ENCODE assay signal across 9 cellular contexts in the genomic region with DNA sequence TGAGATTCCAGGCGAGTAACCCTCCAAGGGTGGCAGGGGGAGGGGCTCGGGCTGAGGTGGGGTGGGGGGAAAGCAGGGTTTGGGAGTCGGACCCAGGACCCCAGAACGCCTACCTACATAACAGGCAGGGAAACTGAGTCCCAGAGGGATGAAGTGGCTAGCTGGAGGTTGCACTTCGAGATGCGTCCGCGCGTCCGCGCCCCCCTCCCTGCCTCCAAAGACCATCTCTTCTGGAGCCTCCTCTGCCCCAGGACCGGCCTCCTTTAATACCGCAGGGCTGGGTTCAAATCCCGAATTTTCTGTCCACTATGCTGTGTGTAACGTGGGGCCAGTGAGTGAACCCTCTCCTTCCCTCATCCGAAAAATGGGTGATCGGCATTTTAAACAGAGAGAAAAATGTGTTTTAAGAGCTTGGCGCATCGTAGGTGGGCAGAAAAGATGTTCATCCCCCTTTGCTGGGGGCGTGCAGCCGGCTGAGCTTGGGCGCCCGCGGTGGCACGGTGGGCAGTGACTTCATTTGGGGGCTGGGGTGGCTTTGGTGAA. TPM values are rescaled to one million over a fixed set of nuclear protein-coding genes. Genes with fewer than 3 reads are reported as not detected.
DNase-seq lines count a peak whose midpoint lies in the region; ATAC-seq and TF ChIP-seq lines count a peak whose summit lies in the region.
"Had no signal": no experiment of that assay in that cellular context is flagged by ENCODE, and none has a peak within 500 bp of the region (broad histone marks: within the 10 kb centered on the region; RNA-seq: fewer than 3 reads in every experiment).

No MANE protein-coding gene starts in this region.

- H3K36me3 ChIP-seq in Peyer's patch (no peaks in the 10 kb centered on the region), iPS-15b (ENCODE audit: control insufficient read depth, insufficient read depth, low read length) (no peaks in the 10 kb centered on the region), smooth muscle cell (ENCODE audit: low read depth) (no peaks in the 10 kb centered on the region)

- H2AFZ ChIP-seq in smooth muscle cell (ENCODE audit: low read depth), result no peak overlapping the region

- TF ChIP-seq CTCF in Peyer's patch (IDR thresholded peaks at IDR 0.05) (no peak), smooth muscle cell (IDR thresholded peaks at IDR 0.05; ENCODE audit: borderline replicate concordance, insufficient read depth, poor library complexity, severe bottlenecking) (no peak)

- H3K4me1 ChIP-seq in Peyer's patch (peaks cover 0 to 45% (median 9%) of the 10 kb centered on the region in 4 donors), iPS-15b (ENCODE audit: control insufficient read depth, insufficient read depth, low read length) (peaks cover 7% of the 10 kb centered on the region), smooth muscle cell (ENCODE audit: low read depth) (peaks cover 7% of the 10 kb centered on the region)

- DNase-seq in DMS53 (lab: John Stamatoyannopoulos, UW) (peak; percentile 36), DMS53 treated with DMSO at 0.1 percent for 48 hours (lab: John Stamatoyannopoulos, UW; ENCODE audit: unreplicated experiment) (no peak), Peyer's patch (no peak), smooth muscle cell (lab: John Stamatoyannopoulos, UW; ENCODE audit: unreplicated experiment) (no peak), middle frontal gyrus (ENCODE audit: extremely low spot score, low spot score) (no peak), H4 (ENCODE audit: low spot score) (no peak)

- H3K27me3 ChIP-seq in Peyer's patch (peaks cover 0 to 8% of the 10 kb centered on the region in 2 donors), iPS-15b (ENCODE audit: control insufficient read depth, insufficient read depth, low read length) (no peaks in the 10 kb centered on the region), smooth muscle cell (ENCODE audit: low read depth) (peaks cover 41% of the 10 kb centered on the region)

- peak overlapping the region; percentile 25 to 93 (median 86) for H3K27ac ChIP-seq in Peyer's patch
- H3K27ac ChIP-seq in smooth muscle cell (ENCODE audit: low read depth), result no peak overlapping the region

- H3K9me3 ChIP-seq in Peyer's patch (no peaks in the 10 kb centered on the region), iPS-15b (ENCODE audit: control insufficient read depth, insufficient read depth, low read length) (no peaks in the 10 kb centered on the region), smooth muscle cell (replicated peaks; ENCODE audit: low read depth) (no peaks in the 10 kb centered on the region)

- ATAC-seq in HG02973 (IDR thresholded peaks at IDR 0.05; ENCODE audit: unreplicated experiment), result no peak

- H4K20me1 ChIP-seq in smooth muscle cell (ENCODE audit: low read depth), result no peaks in the 10 kb centered on the region

- no peaks in the 10 kb centered on the region for H3F3A ChIP-seq in smooth muscle cell (ENCODE audit: low read depth)

- 6% methylated on average over 22 of the region's 25 CpGs for WGBS in smooth muscle cell (ENCODE audit: low lambda C conversion rate)

- H3K4me2 ChIP-seq in smooth muscle cell, result peak overlapping the region; percentile 75

- peak overlapping the region; percentile 12 for H3K9ac ChIP-seq in iPS-15b (ENCODE audit: low read depth, low read length)
- H3K9ac ChIP-seq in smooth muscle cell (ENCODE audit: low read depth), result no peak overlapping the region

- no peak for TF ChIP-seq POLR2A in Peyer's patch (IDR thresholded peaks at IDR 0.05)

- H3K4me3 ChIP-seq in Peyer's patch, result peak overlapping the region; percentile 42 to 75 (median 60)
- H3K4me3 ChIP-seq in iPS-15b (ENCODE audit: low read depth, low read length), result peak overlapping the region; percentile 85
- H3K4me3 ChIP-seq in smooth muscle cell, result peak overlapping the region; percentile 48

- no peaks in the 10 kb centered on the region for H3K79me2 ChIP-seq in smooth muscle cell (ENCODE audit: low read depth)

RNA-seq across cellular contexts. Expression of a gene that starts 13.8 kb away (rescaled TPM):
- total RNA-seq in Peyer's patch (100 to 1,000 TPM in 3 of 4 donors, 10 to 100 TPM in 1; 93.3 to 364 (median 286) TPM), smooth muscle cell (1.7 and 6.2 TPM in 2 replicates)
- 1.2 and 9.0 TPM in 2 replicates for polyA plus RNA-seq in smooth muscle cell
- 1.5 TPM in 1 of 2 replicates, not detected in the other for total RNA-seq in H4 (2014; rRNA removed; shearing (Covaris generic))

RNA-seq across cellular contexts. Expression of a gene that starts 21.7 kb away (rescaled TPM):
- total RNA-seq in Peyer's patch (10 to 100 TPM; 22.6 to 27.2 (median 26.1) TPM), smooth muscle cell (8.2 and 13.2 TPM in 2 replicates)
- polyA plus RNA-seq in smooth muscle cell, result 27.2 and 29.9 TPM in 2 replicates
- total RNA-seq in H4 (2014; rRNA removed; shearing (Covaris generic)), result 5.3 and 6.8 TPM in 2 replicates

RNA-seq across cellular contexts. Expression of a gene that starts 39.5 kb away (rescaled TPM):
- total RNA-seq in Peyer's patch, result 10 to 100 TPM; 28.5 to 48.1 (median 41.8) TPM
- total RNA-seq in smooth muscle cell, result 7.7 and 16.1 TPM in 2 replicates
- polyA plus RNA-seq in smooth muscle cell, result 27.9 and 28.4 TPM in 2 replicates
- total RNA-seq in H4 (2014; rRNA removed; shearing (Covaris generic)), result 11.4 and 15.8 TPM in 2 replicates

RNA-seq across cellular contexts. Expression of a gene that starts 40.5 kb away (rescaled TPM):
- total RNA-seq in Peyer's patch (10 to 100 TPM; 21.4 to 58.5 (median 47.2) TPM), smooth muscle cell (19.5 and 33.8 TPM in 2 replicates)
- 60.8 and 64.4 TPM in 2 replicates for polyA plus RNA-seq in smooth muscle cell
- total RNA-seq in H4 (2014; rRNA removed; shearing (Covaris generic)), result 74.4 and 75.7 TPM in 2 replicates

RNA-seq across cellular contexts. Expression of a gene that starts 50.1 kb away (rescaled TPM):
- total RNA-seq in Peyer's patch (not detected), smooth muscle cell (not detected in 2 replicates)
- not detected in 2 replicates for polyA plus RNA-seq in smooth muscle cell
- not detected in 2 replicates for total RNA-seq in H4 (2014; rRNA removed; shearing (Covaris generic))
- total RNA-seq: T-helper 1 cell treated with Interleukin-12 subunit alpha and Interleukin-12 subunit beta and Interleukin-4 antibody, amounts not matched to agents 30 ng/mL and 1 ng/mL, for 36 hours had no signal

Comparison
In these comparisons a context has a peak if more than half of its experiments do, and no peak if none do; other contexts are left out.
1. RNA of a gene that starts 13.8 kb away (total RNA-seq): 93.3 to 364 TPM in Peyer's patch; 1.7 to 6.2 TPM in smooth muscle cell and 1.5 TPM in H4; every median in the first group is over 10 times any median in the second.
2. Peak in every context shown above with its lines, with median percentiles within 50 percentile points of each other: H3K4me3 ChIP-seq.